ENCODE assay signal across 1 cellular context in genomic region chr11:76371170-76371569, GRCh38.
TF ChIP-seq lines count a peak whose summit lies in the region.

No MANE protein-coding gene starts in this region.

TF ChIP-seq in K562, 482 proteins besides CTCF, POLR2A, EP300 and RAD21 (continued from another document and continues in another):
- TF ChIP-seq ZNF277 (CRISPR knock-in tag; IDR thresholded peaks at IDR 0.05; ENCODE audit: borderline replicate concordance) (no peak), HMGN3 (IDR thresholded peaks at IDR 0.05; ENCODE audit: borderline replicate concordance, extremely low read depth, insufficient read length, low read depth, low read length) (no peak), PTRF (tag; IDR thresholded peaks at IDR 0.05) (no peak), RNF2 (IDR thresholded peaks at IDR 0.05) (no peak), DPF2 (IDR thresholded peaks at IDR 0.05) (peak; percentile 47), PHF20 (IDR thresholded peaks at IDR 0.05; ENCODE audit: partially characterized antibody) (peak; percentile 44), BRD9 (IDR thresholded peaks at IDR 0.05; ENCODE audit: low read depth, partially characterized antibody) (no peak), BHLHE40 (IDR thresholded peaks at IDR 0.05; ENCODE audit: low read length) (no peak), NFRKB (IDR thresholded peaks at IDR 0.05; ENCODE audit: low read depth) (no peak), PML (IDR thresholded peaks at IDR 0.05; ENCODE audit: low read length) (no peak), MTF1 (CRISPR knock-in tag; IDR thresholded peaks at IDR 0.05; ENCODE audit: borderline replicate concordance) (no peak), ZNF668 (CRISPR knock-in tag; IDR thresholded peaks at IDR 0.05) (no peak), ZNF766 (CRISPR knock-in tag; conservative IDR thresholded peaks at IDR 0.05) (no peak), ZNF140 (CRISPR knock-in tag; IDR thresholded peaks at IDR 0.05) (no peak), ZMIZ1 (IDR thresholded peaks at IDR 0.05; ENCODE audit: low read depth in 2 of 2, low read length in 2 of 2) (no peak), MBD1 (CRISPR knock-in tag; IDR thresholded peaks at IDR 0.05) (no peak), POLR2AphosphoS2 (IDR thresholded peaks at IDR 0.05; ENCODE audit: low read length) (no peak), OTX1 (CRISPR knock-in tag; IDR thresholded peaks at IDR 0.05) (no peak), ZNF717 (CRISPR knock-in tag; IDR thresholded peaks at IDR 0.05) (no peak), ZNF785 (CRISPR knock-in tag; IDR thresholded peaks at IDR 0.05) (no peak), KDM4B (IDR thresholded peaks at IDR 0.05; ENCODE audit: borderline replicate concordance in 2 of 2, low read depth in 1 of 2) (no peak), HIVEP1 (CRISPR knock-in tag; IDR thresholded peaks at IDR 0.05) (no peak), WHSC1 (IDR thresholded peaks at IDR 0.05; ENCODE audit: low read length) (no peak), ZNF134 (CRISPR knock-in tag; conservative IDR thresholded peaks at IDR 0.05) (no peak), ESRRA (IDR thresholded peaks at IDR 0.05; ENCODE audit: borderline replicate concordance, low read depth) (no peak), SNRNP70 (optimal IDR thresholded peaks at IDR 0.05; ENCODE audit: low read depth, low read length) (no peak), CBFA2T2 (conservative IDR thresholded peaks at IDR 0.05) (no peak), KLF6 (CRISPR knock-in tag; IDR thresholded peaks at IDR 0.05; ENCODE audit: borderline replicate concordance) (no peak), STAT5A (IDR thresholded peaks at IDR 0.05; ENCODE audit: borderline replicate concordance, low read length) (no peak), MCM5 (IDR thresholded peaks at IDR 0.05; ENCODE audit: low read depth) (no peak), CCNT2 (IDR thresholded peaks at IDR 0.05; ENCODE audit: borderline replicate concordance, extremely low read depth, insufficient read length, low read depth, low read length) (no peak), CGGBP1 (CRISPR knock-in tag; IDR thresholded peaks at IDR 0.05) (no peak), KAT8 (IDR thresholded peaks at IDR 0.05; ENCODE audit: low read depth) (no peak), SMAD4 (CRISPR knock-in tag; conservative IDR thresholded peaks at IDR 0.05) (no peak), HOMEZ (CRISPR knock-in tag; IDR thresholded peaks at IDR 0.05) (no peak), MCM7 (IDR thresholded peaks at IDR 0.05) (no peak), E2F3 (CRISPR knock-in tag; IDR thresholded peaks at IDR 0.05) (no peak), RBM34 (IDR thresholded peaks at IDR 0.05; ENCODE audit: borderline replicate concordance, insufficient read depth, low read length) (no peak), ZNF644 (tag; IDR thresholded peaks at IDR 0.05; ENCODE audit: low read depth) (no peak), ZNF436 (CRISPR knock-in tag; IDR thresholded peaks at IDR 0.05) (no peak), ZNF57 (CRISPR knock-in tag; IDR thresholded peaks at IDR 0.05) (no peak), KLF10 (CRISPR knock-in tag; IDR thresholded peaks at IDR 0.05) (no peak), ZBTB9 (CRISPR knock-in tag; IDR thresholded peaks at IDR 0.05) (no peak), MAFF (IDR thresholded peaks at IDR 0.05; ENCODE audit: low read length) (no peak), MYBL2 (IDR thresholded peaks at IDR 0.05; ENCODE audit: low read depth) (no peak), MYBL2 (CRISPR knock-in tag; IDR thresholded peaks at IDR 0.05; ENCODE audit: borderline replicate concordance) (no peak), ZBTB12 (CRISPR knock-in tag; IDR thresholded peaks at IDR 0.05) (no peak), BRCA1 (IDR thresholded peaks at IDR 0.05) (no peak), BRCA1 (CRISPR knock-in tag; IDR thresholded peaks at IDR 0.05) (no peak), HES1 (IDR thresholded peaks at IDR 0.05; ENCODE audit: low read depth) (no peak), ZNF324 (CRISPR knock-in tag; IDR thresholded peaks at IDR 0.05) (no peak), ATF6 (CRISPR knock-in tag; IDR thresholded peaks at IDR 0.05) (no peak), CREB1 (IDR thresholded peaks at IDR 0.05) (no peak), CREB1 (CRISPR knock-in tag; IDR thresholded peaks at IDR 0.05) (no peak), KLF13 (tag; IDR thresholded peaks at IDR 0.05; ENCODE audit: borderline replicate concordance, low read depth) (no peak), PATZ1 (CRISPR knock-in tag; IDR thresholded peaks at IDR 0.05; ENCODE audit: borderline replicate concordance) (no peak), ZNF12 (CRISPR knock-in tag; IDR thresholded peaks at IDR 0.05) (no peak), LEF1 (IDR thresholded peaks at IDR 0.05) (0 out of 2 replicates have a peak, but pooled peaks have one; percentile 30), MTA1 (IDR thresholded peaks at IDR 0.05; ENCODE audit: borderline replicate concordance) (no peak), THRAP3 (IDR thresholded peaks at IDR 0.05; ENCODE audit: borderline replicate concordance) (no peak), ESRRB (CRISPR knock-in tag; IDR thresholded peaks at IDR 0.05; ENCODE audit: borderline replicate concordance) (no peak), POLR2H (tag; IDR thresholded peaks at IDR 0.05; ENCODE audit: low read depth) (no peak), FOXA3 (CRISPR knock-in tag; conservative IDR thresholded peaks at IDR 0.05 in 1 of 2, IDR thresholded peaks at IDR 0.05 in 1 of 2) (peak; percentile 57 to 89; a peak in 3 of 4 replicates)
